ENCODE assay signal across 10 cellular contexts in genomic region chr19:51441410-51442390, GRCh38. TPM values are rescaled to one million over a fixed set of nuclear protein-coding genes. Genes with fewer than 3 reads are reported as not detected.
DNase-seq lines count a peak whose midpoint lies in the region; ATAC-seq, FAIRE-seq and TF ChIP-seq lines count a peak whose summit lies in the region.
"Had no signal": no experiment of that assay in that cellular context is flagged by ENCODE, and none has a peak within 500 bp of the region (broad histone marks: within the 10 kb centered on the region; RNA-seq: fewer than 3 reads in every experiment).

No MANE protein-coding gene starts in this region.

- H3K18ac ChIP-seq in mesendoderm (ENCODE audit: low read length): no peak overlapping the region

- WGBS in mesendoderm (ENCODE audit: extremely low coverage, insufficient coverage, low lambda C conversion rate): no CpG with 5 or more reads among the region's 31 CpGs

- no peak overlapping the region for H3K23ac ChIP-seq in mesendoderm (ENCODE audit: low read length)

- H3K4me3 ChIP-seq in bronchial epithelial cell (ENCODE audit: low read depth, low read length) (no peak overlapping the region), mesendoderm (ENCODE audit: low read length) (no peak overlapping the region)

- no peak overlapping the region for H3K27ac ChIP-seq in mesendoderm (ENCODE audit: low read depth, low read length)

- no peak overlapping the region for H4K5ac ChIP-seq in mesendoderm (ENCODE audit: low read length)

- no peak overlapping the region for H2BK120ac ChIP-seq in mesendoderm (ENCODE audit: low read depth, low read length)

- no peak overlapping the region for H2BK15ac ChIP-seq in mesendoderm (replicated peaks; ENCODE audit: low read depth)

- H3K36me3 ChIP-seq in bronchial epithelial cell (ENCODE audit: control insufficient read depth, insufficient read depth, low read length) (no peaks in the 10 kb centered on the region), mesendoderm (ENCODE audit: control insufficient read depth, insufficient read depth, low read length) (no peaks in the 10 kb centered on the region)

- H3K79me1 ChIP-seq in mesendoderm (ENCODE audit: low read length): no peaks in the 10 kb centered on the region

- no peak overlapping the region for H2BK5ac ChIP-seq in mesendoderm (ENCODE audit: low read length)

- H3K56ac ChIP-seq in mesendoderm (ENCODE audit: low read length): no peak overlapping the region

- no peak overlapping the region for H3K4ac ChIP-seq in mesendoderm (ENCODE audit: low read depth, low read length)

- DNase-seq in GM19238 (ENCODE audit: insufficient read length, low spot score) (peak; percentile 55), T-helper 9 cell (peak; percentile 64), bronchial epithelial cell (ENCODE audit: low read depth) (no peak), NCI-H526 treated with DMSO at 0.1 percent for 48 hours (lab: John Stamatoyannopoulos, UW) (no peak), mesendoderm (no peak), C1 segment of cervical spinal cord (lab: John Stamatoyannopoulos, UW) (no peak)
- peak; percentile 55 for DNase-seq in stimulated activated CD8-positive, alpha-beta memory T cell treated with anti-CD3 and anti-CD28 coated beads, Interleukin-15, amount 100 ng/mL, for 24 hours (ENCODE audit: low read depth)

- no peaks in the 10 kb centered on the region for H3K4me1 ChIP-seq in mesendoderm (ENCODE audit: control insufficient read depth, low read depth, low read length)

- no peaks in the 10 kb centered on the region for H3K27me3 ChIP-seq in bronchial epithelial cell (ENCODE audit: control insufficient read depth, insufficient read depth, low read length)
- no peaks in the 10 kb centered on the region for H3K27me3 ChIP-seq in mesendoderm (ENCODE audit: insufficient read depth, low read length, poor library complexity)

- peak; percentile 83 for ATAC-seq in HG03095 (IDR thresholded peaks at IDR 0.05; ENCODE audit: unreplicated experiment)

- H4K8ac ChIP-seq in mesendoderm (ENCODE audit: low read depth, low read length): no peak overlapping the region

- TF ChIP-seq CTCF in bronchial epithelial cell (IDR thresholded peaks at IDR 0.05; ENCODE audit: insufficient read depth, low read length, severe bottlenecking): no peak

- H3K9ac ChIP-seq in mesendoderm (ENCODE audit: low read length): no peak overlapping the region

- FAIRE-seq in bronchial epithelial cell (lab: Jason Lieb, UNC): peak; percentile 76

- H3K79me2 ChIP-seq in mesendoderm (ENCODE audit: control insufficient read depth, insufficient read depth, low read length): no peaks in the 10 kb centered on the region

- no peak overlapping the region for H3K4me2 ChIP-seq in mesendoderm (ENCODE audit: low read length)

- H2AK5ac ChIP-seq in mesendoderm (ENCODE audit: low read length): no peak overlapping the region

RNA-seq across cellular contexts. Expression of gene SIGLEC8, which starts 16.6 kb away (rescaled TPM):
- not detected in 2 replicates for total RNA-seq in bronchial epithelial cell
- not detected for polyA plus RNA-seq in mesendoderm (2013, experiment 1 of 2)
- polyA plus RNA-seq in mesendoderm (2013, experiment 2 of 2): not detected
- total RNA-seq: pulmonary artery endothelial cell had no signal

RNA-seq across cellular contexts. Expression of gene SIGLEC10, which starts 24.3 kb away (rescaled TPM):
- not detected in 2 replicates for total RNA-seq in bronchial epithelial cell
- 0.03 TPM for polyA plus RNA-seq in mesendoderm (2013, experiment 1 of 2)
- polyA plus RNA-seq in mesendoderm (2013, experiment 2 of 2): 0.01 TPM
- total RNA-seq: pulmonary artery endothelial cell had no signal

RNA-seq across cellular contexts. Expression of gene CEACAM18, which starts 36.6 kb away (rescaled TPM):
- total RNA-seq in bronchial epithelial cell: not detected in 2 replicates
- polyA plus RNA-seq in mesendoderm (2013, experiment 1 of 2): not detected
- not detected for polyA plus RNA-seq in mesendoderm (2013, experiment 2 of 2)
- total RNA-seq: pulmonary artery endothelial cell had no signal
- polyA plus RNA-seq: adipose tissue had no signal

RNA-seq across cellular contexts. Expression of gene C19orf84, which starts 51.3 kb away (rescaled TPM):
- total RNA-seq in bronchial epithelial cell: not detected in 2 replicates
- polyA plus RNA-seq in mesendoderm (2013, experiment 1 of 2): 4.2 TPM
- polyA plus RNA-seq in mesendoderm (2013, experiment 2 of 2): 4.6 TPM
- total RNA-seq: pulmonary artery endothelial cell had no signal

RNA-seq across cellular contexts. Expression of gene LIM2, which starts 53.9 kb away (rescaled TPM):
- total RNA-seq in bronchial epithelial cell: not detected in 2 replicates
- polyA plus RNA-seq in mesendoderm (2013, experiment 1 of 2): not detected
- polyA plus RNA-seq in mesendoderm (2013, experiment 2 of 2): not detected
- total RNA-seq: pulmonary artery endothelial cell had no signal
- polyA plus RNA-seq: adipose tissue had no signal

Comparison
In these comparisons a context has a peak if more than half of its experiments do, and no peak if none do; other contexts are left out.
1. DNase-seq: peak in GM19238 (single experiment), T-helper 9 cell (single experiment) and stimulated activated CD8-positive, alpha-beta memory T cell treated with anti-CD3 and anti-CD28 coated beads, Interleukin-15, amount 100 ng/mL, for 24 hours (single experiment); none in bronchial epithelial cell (single experiment), NCI-H526 treated with DMSO at 0.1 percent for 48 hours (single experiment), mesendoderm (single experiment) and C1 segment of cervical spinal cord (0 of 14).